ENCODE assay signal across 2 cellular contexts in genomic region chr22:37212174-37212906, GRCh38.
TF ChIP-seq lines count a peak whose summit lies in the region.

SSTR3 (minus strand) TSS chr22:37212477; CDS start chr22:37207803, 4,674 bp downstream.

TF ChIP-seq in HEK293, 187 proteins besides CTCF, POLR2A, EP300 and RAD21 (continued from another document):
- TF ChIP-seq ZBTB11 (tag by site-specific recombination; conservative IDR thresholded peaks at IDR 0.05; ENCODE audit: low read depth) (no peak), ZNF280D (tag by site-specific recombination; IDR thresholded peaks at IDR 0.05) (no peak), ZNF266 (tag by site-specific recombination; IDR thresholded peaks at IDR 0.05; ENCODE audit: low read depth) (peak; percentile 17; the same call in 1 of the 2 replicates), KLF1 (tag by site-specific recombination; IDR thresholded peaks at IDR 0.05) (peak; percentile 57), ZNF366 (tag by site-specific recombination; conservative IDR thresholded peaks at IDR 0.05) (peak; percentile 69), EGR2 (tag by site-specific recombination; IDR thresholded peaks at IDR 0.05; ENCODE audit: low read depth) (peak; percentile 99), KLF17 (tag by site-specific recombination; IDR thresholded peaks at IDR 0.05) (0 out of 2 replicates have a peak, but pooled peaks have one; percentile 64), ZNF398 (tag by site-specific recombination; IDR thresholded peaks at IDR 0.05) (peak; percentile 83), PATZ1 (tag by site-specific recombination; IDR thresholded peaks at IDR 0.05) (peak; percentile 56; the same call in 1 of the 2 replicates), PRDM1 (tag by site-specific recombination; IDR thresholded peaks at IDR 0.05) (peak; percentile 78)

TF ChIP-seq in K562, 482 proteins besides CTCF, POLR2A, EP300 and RAD21 (continued from another document):
- TF ChIP-seq MCM3 (IDR thresholded peaks at IDR 0.05) (no peak), MAZ (CRISPR knock-in tag; conservative IDR thresholded peaks at IDR 0.05 in 1 of 2, IDR thresholded peaks at IDR 0.05 in 1 of 2) (no peak), PTTG1 (tag; IDR thresholded peaks at IDR 0.05; ENCODE audit: low read depth) (no peak), NR2C2 (CRISPR knock-in tag; IDR thresholded peaks at IDR 0.05) (no peak), NR2C2 (tag; IDR thresholded peaks at IDR 0.05) (no peak), E2F8 (IDR thresholded peaks at IDR 0.05; ENCODE audit: low read depth, partially characterized antibody) (no peak), ZNF347 (CRISPR knock-in tag; IDR thresholded peaks at IDR 0.05; ENCODE audit: low read depth) (no peak), KLF16 (IDR thresholded peaks at IDR 0.05) (no peak), PKNOX1 (IDR thresholded peaks at IDR 0.05) (peak; percentile 54), PPARD (CRISPR knock-in tag; IDR thresholded peaks at IDR 0.05) (no peak), BCL6 (CRISPR knock-in tag; IDR thresholded peaks at IDR 0.05) (no peak), ZNF277 (CRISPR knock-in tag; IDR thresholded peaks at IDR 0.05; ENCODE audit: borderline replicate concordance) (no peak), ETV5 (CRISPR knock-in tag; IDR thresholded peaks at IDR 0.05; ENCODE audit: low read depth) (no peak), RBM22 (IDR thresholded peaks at IDR 0.05; ENCODE audit: low read depth, low read length, poor library complexity, severe bottlenecking) (no peak), MEF2D (tag; conservative IDR thresholded peaks at IDR 0.05; ENCODE audit: low read depth) (no peak), DPF2 (IDR thresholded peaks at IDR 0.05) (0 out of 2 replicates have a peak, but pooled peaks have one; percentile 34), TCF7L2 (IDR thresholded peaks at IDR 0.05; ENCODE audit: low read depth, low read length) (no peak), YY1 (IDR thresholded peaks at IDR 0.05; ENCODE audit: borderline replicate concordance in 1 of 3, control insufficient read depth in 1 of 3, extremely low read depth in 1 of 3, insufficient read depth in 3 of 3, insufficient read length in 1 of 3, insufficient replicate concordance in 2 of 3, low read depth in 1 of 3, low read length in 2 of 3) (no peak), HDAC1 (IDR thresholded peaks at IDR 0.05) (peak in 1 of 2 experiments; percentile 22; a peak in 1 of 4 replicates), NCOA2 (IDR thresholded peaks at IDR 0.05; ENCODE audit: partially characterized antibody in 2 of 2) (no peak), IRF9 (tag; IDR thresholded peaks at IDR 0.05) (no peak), PYGO2 (tag; IDR thresholded peaks at IDR 0.05) (no peak), KDM1A (IDR thresholded peaks at IDR 0.05) (peak in 1 of 2 experiments; percentile 89; a peak in 2 of 4 replicates), POLR2AphosphoS5 (IDR thresholded peaks at IDR 0.05; ENCODE audit: control insufficient read depth, insufficient read depth, low read depth, low read length) (no peak), CBFA2T2 (conservative IDR thresholded peaks at IDR 0.05) (no peak), NEUROD1 (IDR thresholded peaks at IDR 0.05; ENCODE audit: borderline replicate concordance, low read depth, low read length, partially characterized antibody) (no peak), MEIS2 (IDR thresholded peaks at IDR 0.05; ENCODE audit: partially characterized antibody) (peak; percentile 60), ZFP30 (CRISPR knock-in tag; IDR thresholded peaks at IDR 0.05; ENCODE audit: borderline replicate concordance) (no peak), EGR1 (conservative IDR thresholded peaks at IDR 0.05) (peak; percentile 93), CBFA2T3 (IDR thresholded peaks at IDR 0.05) (peak; percentile 19; the same call in 1 of the 2 replicates), ARHGAP35 (IDR thresholded peaks at IDR 0.05; ENCODE audit: partially characterized antibody) (no peak)
